10 cellular contexts compared by ENCODE assay signal in the genomic region with DNA sequence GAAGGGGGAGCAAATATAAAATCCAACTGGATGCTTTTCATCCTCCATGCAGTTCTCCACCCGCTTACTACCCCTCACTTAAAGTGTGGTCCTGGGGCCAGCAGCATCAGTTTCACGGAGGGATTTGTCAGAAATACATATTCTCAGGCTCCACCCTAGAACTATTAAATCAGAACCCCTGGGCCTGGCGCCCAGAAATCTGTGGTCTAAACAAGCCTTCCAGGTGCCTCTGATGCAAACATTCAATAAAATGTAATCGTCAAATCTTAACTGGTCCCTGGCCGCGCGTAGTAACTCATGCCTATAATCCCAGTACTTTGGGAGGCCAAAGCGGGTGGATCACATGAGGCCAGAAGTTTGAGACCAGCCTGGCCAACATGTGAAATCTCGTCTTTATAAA. TPM values are rescaled to one million over a fixed set of nuclear protein-coding genes. Genes with fewer than 3 reads are reported as not detected.
DNase-seq lines count a peak whose midpoint lies in the region; ATAC-seq and TF ChIP-seq lines count a peak whose summit lies in the region.
"Had no signal": no experiment of that assay in that cellular context is flagged by ENCODE, and none has a peak within 500 bp of the region (broad histone marks: within the 10 kb centered on the region; RNA-seq: fewer than 3 reads in every experiment).

No MANE protein-coding gene starts in this region.

- H4K8ac ChIP-seq in trophoblast cell (ENCODE audit: low read depth, low read length) = no peak overlapping the region

- no peaks in the 10 kb centered on the region for H3K9me3 Mint-ChIP-seq in GM23338
- no peaks in the 10 kb centered on the region for H3K9me3 Mint-ChIP-seq in activated B cell treated with CpG ODN at 0.5 μM for 24 hours

- DNase-seq in GM23338 (ENCODE audit: low spot score) (no peak), activated B cell treated with CpG ODN at 0.5 μM for 24 hours (no peak), fibroblast of mammary gland (ENCODE audit: low read depth) (peak; percentile 30), smooth muscle cell (lab: John Stamatoyannopoulos, UW; ENCODE audit: unreplicated experiment) (no peak), trophoblast cell (no peak), HuH-7.5 (ENCODE audit: low spot score) (no peak), KG1 (lab: John Stamatoyannopoulos, UW) (no peak)
- DNase-seq: left colon, NCI-H2107 had no signal

- no peak overlapping the region for H2BK5ac ChIP-seq in trophoblast cell (ENCODE audit: low read depth, low read length, poor library complexity)

- no peaks in the 10 kb centered on the region for H3K27me3 ChIP-seq in GM23338 (ENCODE audit: insufficient read depth)
- H3K27me3 ChIP-seq in smooth muscle cell (ENCODE audit: low read depth) = no peaks in the 10 kb centered on the region
- no peaks in the 10 kb centered on the region for H3K27me3 ChIP-seq in trophoblast cell (ENCODE audit: insufficient read depth, low read length)

- H3K4me1 Mint-ChIP-seq in GM23338 = peaks cover 2% of the 10 kb centered on the region
- peaks cover 28% of the 10 kb centered on the region for H3K4me1 Mint-ChIP-seq in activated B cell treated with CpG ODN at 0.5 μM for 24 hours

- H4K20me1 ChIP-seq in GM23338 (replicated peaks; ENCODE audit: insufficient read depth) (no peaks in the 10 kb centered on the region), smooth muscle cell (ENCODE audit: low read depth) (no peaks in the 10 kb centered on the region)

- H3K18ac ChIP-seq in trophoblast cell (ENCODE audit: low read length) = no peak overlapping the region

- H3K79me2 ChIP-seq in GM23338 (replicated peaks; ENCODE audit: insufficient read depth) = no peaks in the 10 kb centered on the region
- peaks cover 88% of the 10 kb centered on the region for H3K79me2 ChIP-seq in smooth muscle cell (ENCODE audit: low read depth)
- H3K79me2 ChIP-seq in trophoblast cell (ENCODE audit: control insufficient read depth, insufficient read depth, low read length, poor library complexity) = no peaks in the 10 kb centered on the region

- CTCF ChIA-PET in activated B cell treated with CpG ODN at 0.5 μM for 24 hours (lab: Charles Lee) = interaction anchor here (1.0 to 2.6 kb wide), 8 partner anchors 15 to 382 kb away, joined by 3 to 15 read pairs (median 3); a partner anchor contains a TSS

- WGBS in smooth muscle cell (ENCODE audit: low lambda C conversion rate) = 94% methylated on average over 9 of the region's 9 CpGs
- no CpG with 5 or more reads among the region's 9 CpGs for WGBS in trophoblast cell (ENCODE audit: extremely low coverage, insufficient coverage, insufficient read length)

- H3K23ac ChIP-seq in trophoblast cell (ENCODE audit: low read length) = no peak overlapping the region

- no peaks in the 10 kb centered on the region for H3F3A ChIP-seq in GM23338 (replicated peaks; ENCODE audit: low read depth)
- peaks cover 16% of the 10 kb centered on the region for H3F3A ChIP-seq in smooth muscle cell (ENCODE audit: low read depth)

- H3K27ac Mint-ChIP-seq in GM23338 = no peak overlapping the region
- peak overlapping the region; percentile 94 for H3K27ac Mint-ChIP-seq in activated B cell treated with CpG ODN at 0.5 μM for 24 hours

- H2AK5ac ChIP-seq in trophoblast cell (ENCODE audit: low read length) = no peak overlapping the region

- no peak overlapping the region for H2AFZ ChIP-seq in GM23338
- no peak overlapping the region for H2AFZ ChIP-seq in smooth muscle cell (ENCODE audit: low read depth)
- no peak overlapping the region for H2AFZ ChIP-seq in trophoblast cell (ENCODE audit: insufficient read depth, low read length, poor library complexity)

- H3K4me2 ChIP-seq in GM23338 (no peak overlapping the region), smooth muscle cell (peak overlapping the region; percentile 38), trophoblast cell (ENCODE audit: low read length) (no peak overlapping the region)

- intact Hi-C loops in activated B cell treated with CpG ODN at 0.5 μM for 24 hours (cut with micrococcal nuclease) = loop anchor here (1.0 to 5.0 kb wide), 7 partner anchors 17 to 476 kb away; a partner anchor contains a TSS

- no peaks in the 10 kb centered on the region for H3K36me3 ChIP-seq in GM23338 (ENCODE audit: insufficient read depth)
- no peaks in the 10 kb centered on the region for H3K36me3 ChIP-seq in smooth muscle cell (ENCODE audit: low read depth)
- H3K36me3 ChIP-seq in trophoblast cell (ENCODE audit: control insufficient read depth in 1 of 2, insufficient read depth in 2 of 2, low read length in 2 of 2) = no peaks in the 10 kb centered on the region

- H4K91ac ChIP-seq in trophoblast cell (ENCODE audit: low read depth, low read length) = no peak overlapping the region

- H3K27me3 Mint-ChIP-seq in GM23338 (ENCODE audit: insufficient read depth, low read depth, poor library complexity) = peaks cover 2% of the 10 kb centered on the region
- no peaks in the 10 kb centered on the region for H3K27me3 Mint-ChIP-seq in activated B cell treated with CpG ODN at 0.5 μM for 24 hours

- no peaks in the 10 kb centered on the region for H3K79me1 ChIP-seq in trophoblast cell (ENCODE audit: low read length)

- POLR2A ChIA-PET in activated B cell treated with CpG ODN at 0.5 μM for 24 hours (lab: Charles Lee) = interaction anchor here (0.5 to 2.3 kb wide), 9 partner anchors 15 to 304 kb away, joined by 3 to 14 read pairs (median 8); a partner anchor contains a TSS

- H2BK12ac ChIP-seq in trophoblast cell (ENCODE audit: low read length) = no peak overlapping the region

- H3K27ac ChIP-seq in GM23338 (ENCODE audit: low read depth) (0 out of 2 replicates have a peak overlapping the region, but pooled peaks have one; percentile 32), smooth muscle cell (ENCODE audit: low read depth) (peak overlapping the region; percentile 89), trophoblast cell (ENCODE audit: low read depth, low read length) (no peak overlapping the region)

- H2BK120ac ChIP-seq in trophoblast cell (ENCODE audit: insufficient read depth, low read length, poor library complexity) = no peak overlapping the region

- ATAC-seq in GM23338 = no peak
- ATAC-seq in activated B cell treated with CpG ODN at 0.5 μM for 24 hours (ENCODE audit: low read depth) = no peak
- ATAC-seq in GM19351 (IDR thresholded peaks at IDR 0.05; ENCODE audit: unreplicated experiment) = no peak

- peak overlapping the region; percentile 58 for H3K9ac ChIP-seq in smooth muscle cell (ENCODE audit: low read depth)
- no peak overlapping the region for H3K9ac ChIP-seq in trophoblast cell (ENCODE audit: low read length)

- no peaks in the 10 kb centered on the region; the same call in 1 of the 2 replicates for H3K4me1 ChIP-seq in GM23338 (ENCODE audit: insufficient read depth)
- peaks cover 5% of the 10 kb centered on the region for H3K4me1 ChIP-seq in smooth muscle cell (ENCODE audit: low read depth)
- H3K4me1 ChIP-seq in trophoblast cell (ENCODE audit: control insufficient read depth in 1 of 2, insufficient read depth in 2 of 2, low read length in 2 of 2) = peaks cover 0 to 2% of the 10 kb centered on the region in 2 experiments

- H3K36me3 Mint-ChIP-seq in GM23338 (ENCODE audit: low read depth) = no peaks in the 10 kb centered on the region
- no peaks in the 10 kb centered on the region for H3K36me3 Mint-ChIP-seq in activated B cell treated with CpG ODN at 0.5 μM for 24 hours (ENCODE audit: low read depth)

- H3K4ac ChIP-seq in trophoblast cell (ENCODE audit: low read depth, low read length) = no peak overlapping the region

- no peak overlapping the region for H3K4me3 ChIP-seq in GM23338
- H3K4me3 ChIP-seq in fibroblast of mammary gland (ENCODE audit: control insufficient read depth, low read depth, low read length) = no peak overlapping the region
- H3K4me3 ChIP-seq in smooth muscle cell = no peak overlapping the region
- no peak overlapping the region for H3K4me3 ChIP-seq in trophoblast cell (ENCODE audit: low read depth, low read length)

- H3K9me3 ChIP-seq in smooth muscle cell (replicated peaks; ENCODE audit: low read depth) (no peaks in the 10 kb centered on the region), trophoblast cell (ENCODE audit: insufficient read depth, low read depth, low read length) (no peaks in the 10 kb centered on the region)

- H4K12ac ChIP-seq in trophoblast cell (ENCODE audit: low read depth, low read length) = no peak overlapping the region

- TF ChIP-seq CTCF in GM23338 (conservative IDR thresholded peaks at IDR 0.05; ENCODE audit: low read depth in 2 of 2) (no peak), activated B cell treated with CpG ODN at 0.5 μM for 24 hours (IDR thresholded peaks at IDR 0.05) (no peak), fibroblast of mammary gland (conservative IDR thresholded peaks at IDR 0.05; ENCODE audit: control insufficient read depth, insufficient read depth, low read depth, low read length) (no peak), smooth muscle cell (IDR thresholded peaks at IDR 0.05; ENCODE audit: borderline replicate concordance, insufficient read depth, poor library complexity, severe bottlenecking) (no peak)

- H3K4me3 Mint-ChIP-seq in GM23338 = no peak overlapping the region
- no peak overlapping the region for H3K4me3 Mint-ChIP-seq in activated B cell treated with CpG ODN at 0.5 μM for 24 hours

- H3K14ac ChIP-seq in trophoblast cell (ENCODE audit: low read length) = no peak overlapping the region

- no peaks in the 10 kb centered on the region for H3K9me2 ChIP-seq in GM23338 (ENCODE audit: insufficient read depth)

TF ChIP-seq in GM23338, 12 proteins besides CTCF, POLR2A, EP300 and RAD21 (continues in another document):
- TF ChIP-seq ZNF114 (CRISPR knock-in tag; IDR thresholded peaks at IDR 0.05) = no peak
- TF ChIP-seq, protein P1, sequence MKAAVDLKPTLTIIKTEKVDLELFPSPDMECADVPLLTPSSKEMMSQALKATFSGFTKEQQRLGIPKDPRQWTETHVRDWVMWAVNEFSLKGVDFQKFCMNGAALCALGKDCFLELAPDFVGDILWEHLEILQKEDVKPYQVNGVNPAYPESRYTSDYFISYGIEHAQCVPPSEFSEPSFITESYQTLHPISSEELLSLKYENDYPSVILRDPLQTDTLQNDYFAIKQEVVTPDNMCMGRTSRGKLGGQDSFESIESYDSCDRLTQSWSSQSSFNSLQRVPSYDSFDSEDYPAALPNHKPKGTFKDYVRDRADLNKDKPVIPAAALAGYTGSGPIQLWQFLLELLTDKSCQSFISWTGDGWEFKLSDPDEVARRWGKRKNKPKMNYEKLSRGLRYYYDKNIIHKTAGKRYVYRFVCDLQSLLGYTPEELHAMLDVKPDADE (IDR thresholded peaks at IDR 0.05) = no peak
- TF ChIP-seq JUNB (IDR thresholded peaks at IDR 0.05; ENCODE audit: unreplicated experiment) = no peak
- no peak for TF ChIP-seq NANOG (IDR thresholded peaks at IDR 0.05; ENCODE audit: borderline replicate concordance)
- no peak for TF ChIP-seq STAT1 (IDR thresholded peaks at IDR 0.05; ENCODE audit: unreplicated experiment)
- TF ChIP-seq EZH2phosphoT487 (IDR thresholded peaks at IDR 0.05; ENCODE audit: unreplicated experiment) = no peak

RNA-seq across cellular contexts. Expression of a gene that starts 47.7 kb away (rescaled TPM):
- total RNA-seq in GM23338 (2014; rRNA removed; shearing (Covaris generic)) = 8.2 and 9.1 TPM in 2 replicates
- 3.9 and 4.8 TPM in 2 replicates for polyA plus RNA-seq in GM23338 (2016; fragmentation: Nextera tagmentation; extraction: Ambion mirVana)
- 43.1 and 59.8 TPM in 2 replicates for total RNA-seq in activated B cell treated with CpG ODN at 0.5 μM for 24 hours
- total RNA-seq in smooth muscle cell = 40.6 and 45.8 TPM in 2 replicates
- polyA plus RNA-seq in smooth muscle cell = 17.9 and 22.8 TPM in 2 replicates
- 10.5 and 11.1 TPM in 2 replicates for polyA plus RNA-seq in trophoblast cell (2013)
